In genomic region chr18:63074987-63075404, GRCh38 we compare ENCODE assay signal across 8 cellular contexts.
DNase-seq lines count a peak whose midpoint lies in the region; ATAC-seq and TF ChIP-seq lines count a peak whose summit lies in the region.

No MANE protein-coding gene starts in this region.

- ATAC-seq in CD4-positive, alpha-beta T cell (ENCODE audit: poor library complexity), result peak; percentile 87
- peak; percentile 54 for ATAC-seq in GM21825 (IDR thresholded peaks at IDR 0.05; ENCODE audit: unreplicated experiment)
- no peak for ATAC-seq in HG03442 (IDR thresholded peaks at IDR 0.05; ENCODE audit: unreplicated experiment)

- no peaks in the 10 kb centered on the region for H3K27me3 ChIP-seq in CD4-positive, alpha-beta T cell (ENCODE audit: control insufficient read depth, insufficient read depth, low read length)
- no peaks in the 10 kb centered on the region for H3K27me3 ChIP-seq in kidney epithelial cell (ENCODE audit: control insufficient read depth, insufficient read depth, low read length)

- H3K27ac Mint-ChIP-seq in CD4-positive, alpha-beta T cell, result no peak overlapping the region
- peak overlapping the region; percentile 91 for H3K27ac Mint-ChIP-seq in chondrocyte (ENCODE audit: unreplicated experiment)

- H3K27me3 Mint-ChIP-seq in CD4-positive, alpha-beta T cell, result peaks cover 8% of the 10 kb centered on the region
- peaks cover 8% of the 10 kb centered on the region for H3K27me3 Mint-ChIP-seq in chondrocyte (ENCODE audit: low read depth)

- no peaks in the 10 kb centered on the region for H3K9me3 Mint-ChIP-seq in CD4-positive, alpha-beta T cell
- H3K9me3 Mint-ChIP-seq in chondrocyte (ENCODE audit: low read depth), result peaks cover 7% of the 10 kb centered on the region

- peak overlapping the region; percentile 29 for H3K4me3 ChIP-seq in kidney epithelial cell (ENCODE audit: low read depth, low read length)

- TF ChIP-seq CTCF in CD4-positive, alpha-beta T cell (IDR thresholded peaks at IDR 0.05), result no peak
- TF ChIP-seq CTCF in chondrocyte (IDR thresholded peaks at IDR 0.05) (peak; percentile 25), kidney epithelial cell (IDR thresholded peaks at IDR 0.05; ENCODE audit: insufficient read depth, low read length, poor library complexity, severe bottlenecking) (no peak)

- H3K36me3 ChIP-seq in kidney epithelial cell (ENCODE audit: control insufficient read depth, insufficient read depth, low read length), result no peaks in the 10 kb centered on the region

- H3K4me3 Mint-ChIP-seq in CD4-positive, alpha-beta T cell, result peak overlapping the region; percentile 81
- peak overlapping the region; percentile 80 for H3K4me3 Mint-ChIP-seq in chondrocyte (ENCODE audit: unreplicated experiment)

- H3K27ac ChIP-seq in CD4-positive, alpha-beta T cell (ENCODE audit: low read depth, low read length), result no peak overlapping the region

- POLR2A ChIA-PET in CD4-positive, alpha-beta T cell (lab: Charles Lee), result interaction anchor here (1.0 kb wide), 1 partner anchor 16 kb away, joined by 3 read pairs; no protein-coding TSS in a partner anchor

- CTCF ChIA-PET in CD4-positive, alpha-beta T cell (lab: Charles Lee), result interaction anchor here (1.1 kb wide), 1 partner anchor 58 kb away, joined by 3 read pairs; no protein-coding TSS in a partner anchor

- H3K4me1 Mint-ChIP-seq in CD4-positive, alpha-beta T cell (ENCODE audit: low read depth), result peaks cover 11% of the 10 kb centered on the region
- H3K4me1 Mint-ChIP-seq in chondrocyte (ENCODE audit: low read depth), result peaks cover 10% of the 10 kb centered on the region

- DNase-seq in CD4-positive, alpha-beta T cell, result peak; percentile 18 to 62 (median 33)
- DNase-seq in NCI-H1694 treated with DMSO at 0.1 percent for 48 hours (lab: John Stamatoyannopoulos, UW) (peak; percentile 57), chondrocyte (ENCODE audit: low spot score) (no peak), kidney epithelial cell (ENCODE audit: low read depth) (no peak)
- peak; percentile 36 for DNase-seq in activated CD4-positive, alpha-beta T cell treated with anti-CD3 and anti-CD28 coated beads for 1 hour
- DNase-seq in stimulated activated CD4-positive, alpha-beta T cell treated with anti-CD3 and anti-CD28 coated beads, Interleukin-15, amount 100 ng/mL, for 24 hours, result peak; percentile 81

- H3K9me3 ChIP-seq in CD4-positive, alpha-beta T cell (ENCODE audit: control insufficient read depth, low read length), result peaks cover 4% of the 10 kb centered on the region

- H3K36me3 Mint-ChIP-seq in CD4-positive, alpha-beta T cell (ENCODE audit: low read depth), result no peaks in the 10 kb centered on the region
- peaks cover 3% of the 10 kb centered on the region for H3K36me3 Mint-ChIP-seq in chondrocyte (ENCODE audit: low read depth)

- intact Hi-C loops in CD4-positive, alpha-beta T cell (cut with DNase I, micrococcal nuclease), result no loop called here

Comparison
In these comparisons a context has a peak if more than half of its experiments do, and no peak if none do; other contexts are left out.
1. DNase-seq: peak in CD4-positive, alpha-beta T cell (10 of 10), NCI-H1694 treated with DMSO at 0.1 percent for 48 hours (single experiment), activated CD4-positive, alpha-beta T cell treated with anti-CD3 and anti-CD28 coated beads for 1 hour (single experiment) and stimulated activated CD4-positive, alpha-beta T cell treated with anti-CD3 and anti-CD28 coated beads, Interleukin-15, amount 100 ng/mL, for 24 hours (single experiment); none in chondrocyte (single experiment) and kidney epithelial cell (single experiment).